8 cellular contexts compared by ENCODE assay signal in genomic region chr11:47466701-47467250, GRCh38. TPM values are rescaled to one million over a fixed set of nuclear protein-coding genes. Genes with fewer than 3 reads are reported as not detected.
DNase-seq lines count a peak whose midpoint lies in the region; ATAC-seq and TF ChIP-seq lines count a peak whose summit lies in the region.

No MANE protein-coding gene starts in this region.

- peaks cover 7% of the 10 kb centered on the region for H3K9me3 Mint-ChIP-seq in glutamatergic neuron (ENCODE audit: unreplicated experiment)

- peaks cover 49% of the 10 kb centered on the region for H3K4me1 Mint-ChIP-seq in glutamatergic neuron (ENCODE audit: low read depth, unreplicated experiment)

- intact Hi-C loops in posterior vena cava (cut with DNase I), result no loop called here

- no peak for TF ChIP-seq CTCF in glutamatergic neuron (IDR thresholded peaks at IDR 0.05; ENCODE audit: partially characterized antibody, unreplicated experiment)

- peak overlapping the region; percentile 28 for H3K4me3 Mint-ChIP-seq in glutamatergic neuron (ENCODE audit: unreplicated experiment)

- no peaks in the 10 kb centered on the region for H3K36me3 Mint-ChIP-seq in glutamatergic neuron (ENCODE audit: unreplicated experiment)

- H3K27ac Mint-ChIP-seq in glutamatergic neuron (ENCODE audit: unreplicated experiment), result peak overlapping the region; percentile 75

- no peak for ATAC-seq in HG03432 (IDR thresholded peaks at IDR 0.05; ENCODE audit: unreplicated experiment)

- DNase-seq in H4 (ENCODE audit: low spot score), result peak; percentile 20
- DNase-seq in NCI-H774 (lab: John Stamatoyannopoulos, UW), result peak; percentile 22
- no peak for DNase-seq in glutamatergic neuron
- peak; percentile 62 for DNase-seq in posterior vena cava (ENCODE audit: low spot score)
- no peak for DNase-seq in UCSD-AML1 (lab: John Stamatoyannopoulos, UW; ENCODE audit: unreplicated experiment)
- DNase-seq in DMS53 treated with DMSO at 0.1 percent for 48 hours (lab: John Stamatoyannopoulos, UW; ENCODE audit: unreplicated experiment), result no peak
- DNase-seq in NOMO-1 treated with DMSO at 0.1 percent for 48 hours (lab: John Stamatoyannopoulos, UW; ENCODE audit: unreplicated experiment), result no peak

- peaks cover 13% of the 10 kb centered on the region for H3K27me3 Mint-ChIP-seq in glutamatergic neuron (ENCODE audit: unreplicated experiment)

RNA-seq across cellular contexts. Expression of gene RAPSN, which starts 17.8 kb away (rescaled TPM):
- total RNA-seq in H4 (2014; rRNA removed; shearing (Covaris generic)), result not detected in 2 replicates
- total RNA-seq in glutamatergic neuron (ENCODE audit: unreplicated experiment) (0.54 TPM), posterior vena cava (under 1 TPM; 0.33 to 0.69 TPM)

RNA-seq across cellular contexts. Expression of gene PSMC3, which starts 40.5 kb away (rescaled TPM):
- total RNA-seq in H4 (2014; rRNA removed; shearing (Covaris generic)), result 195 and 221 TPM in 2 replicates
- total RNA-seq in glutamatergic neuron (ENCODE audit: unreplicated experiment) (112 TPM), posterior vena cava (100 to 1,000 TPM; 104 to 129 TPM)

RNA-seq across cellular contexts. Expression of gene SLC39A13, which starts 58.4 kb away (rescaled TPM):
- total RNA-seq in H4 (2014; rRNA removed; shearing (Covaris generic)), result 8.5 and 9.1 TPM in 2 replicates
- total RNA-seq in glutamatergic neuron (ENCODE audit: unreplicated experiment) (60.0 TPM), posterior vena cava (10 to 100 TPM; 96.1 to 98.1 TPM)

Comparison
In these comparisons a context has a peak if more than half of its experiments do, and no peak if none do; other contexts are left out.
1. DNase-seq: peak in H4 (single experiment), NCI-H774 (single experiment) and posterior vena cava (single experiment); none in glutamatergic neuron (single experiment), UCSD-AML1 (single experiment), DMS53 treated with DMSO at 0.1 percent for 48 hours (single experiment) and NOMO-1 treated with DMSO at 0.1 percent for 48 hours (single experiment).